ENCODE assay signal across 8 cellular contexts in the genomic region with DNA sequence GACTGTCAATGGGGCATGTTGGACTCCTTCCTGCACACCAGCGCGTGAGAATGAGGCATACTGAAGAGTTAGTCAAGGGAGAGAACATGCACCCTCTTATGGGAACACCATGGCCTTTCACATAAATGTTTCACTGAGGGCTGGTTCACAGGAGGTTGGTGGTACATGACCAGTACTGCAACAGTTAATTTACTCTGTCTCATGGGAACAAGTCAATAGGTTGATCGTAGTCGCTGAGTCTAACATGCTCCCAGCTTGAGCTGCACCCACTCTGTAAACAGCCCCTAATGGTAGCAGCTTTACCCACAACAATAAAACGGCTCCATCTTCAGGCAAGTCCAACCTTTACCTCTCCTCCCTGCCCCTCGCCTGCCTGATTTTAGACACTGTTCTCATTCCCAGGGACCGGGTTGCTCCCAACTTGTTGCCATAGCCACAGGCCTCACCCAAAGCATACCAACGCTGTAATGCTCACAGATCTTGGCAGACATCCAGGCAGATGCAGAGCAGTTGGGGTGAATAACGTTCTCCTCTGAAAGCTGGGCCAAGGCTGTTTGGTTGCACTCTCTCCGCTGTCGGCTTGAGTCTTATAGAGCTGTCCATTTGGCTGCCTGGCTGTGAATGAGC.
DNase-seq lines count a peak whose midpoint lies in the region; ATAC-seq, FAIRE-seq and TF ChIP-seq lines count a peak whose summit lies in the region.

No MANE protein-coding gene starts in this region.

- peak; percentile 59 for DNase-seq in H7
- DNase-seq in NCI-H226: peak; percentile 96
- DNase-seq in coronary artery (ENCODE audit: low spot score): no peak
- peak; percentile 74 to 86 for DNase-seq in lung microvascular endothelial cell (ENCODE audit: low read depth in 2 of 2)
- DNase-seq in urothelium cell line (ENCODE audit: low spot score): peak; percentile 82
- DNase-seq in D721Med (ENCODE audit: insufficient read length, low spot score): no peak
- no peak for DNase-seq in cortex of kidney (lab: John Stamatoyannopoulos, UW)

- TF ChIP-seq CTCF in coronary artery (IDR thresholded peaks at IDR 0.05) (no peak), D721Med (IDR thresholded peaks at IDR 0.05; ENCODE audit: insufficient read depth, missing control alignments) (no peak)

- FAIRE-seq in urothelium cell line (lab: Jason Lieb, UNC) (no peak), D721Med (lab: Jason Lieb, UNC) (no peak)

- no peak for ATAC-seq in HG02884 (IDR thresholded peaks at IDR 0.05; ENCODE audit: unreplicated experiment)

- no peaks in the 10 kb centered on the region for H3K36me3 ChIP-seq in H7 (replicated peaks; ENCODE audit: control insufficient read depth, insufficient read depth, low read length)

- H3K4me3 ChIP-seq in H7 (ENCODE audit: insufficient read depth, low read depth, low read length): no peak overlapping the region
- H3K4me3 ChIP-seq in coronary artery: peak overlapping the region; percentile 33

- H3K27ac ChIP-seq in coronary artery: peak overlapping the region in 1 of 2 donors; percentile 63

- H3K27me3 ChIP-seq in H7 (ENCODE audit: control insufficient read depth, insufficient read depth, low read length): no peaks in the 10 kb centered on the region

Comparison
In these comparisons a context has a peak if more than half of its experiments do, and no peak if none do; other contexts are left out.
1. DNase-seq: peak in H7 (single experiment), NCI-H226 (single experiment), lung microvascular endothelial cell (2 of 2) and urothelium cell line (single experiment); none in coronary artery (single experiment), D721Med (single experiment) and cortex of kidney (single experiment).